Comparison of ENCODE assay signal across 6 cellular contexts in genomic region chr14:22976620-22977433, GRCh38. TPM values are rescaled to one million over a fixed set of nuclear protein-coding genes. Genes with fewer than 3 reads are reported as not detected.
A peak's percentile ranks its signal among the peaks of the same experiment; 100 is the strongest.
DNase-seq lines count a peak whose midpoint lies in the region; ATAC-seq and TF ChIP-seq lines count a peak whose summit lies in the region.

No MANE protein-coding gene starts in this region.

- peak overlapping the region; percentile 53 for H3K9ac ChIP-seq in HUES64 (ENCODE audit: low read depth, low read length)

- H3K36me3 ChIP-seq in HUES64 (ENCODE audit: insufficient read depth, low read length) (peaks cover 70% of the 10 kb centered on the region), osteoblast (ENCODE audit: insufficient read depth, low read length) (peaks cover 51% of the 10 kb centered on the region), gastrocnemius medialis (no peaks in the 10 kb centered on the region)

- peaks cover 22% of the 10 kb centered on the region for H4K20me1 ChIP-seq in osteoblast (ENCODE audit: insufficient read depth, low read length)

- peaks cover 62% of the 10 kb centered on the region for H3K36me3 Mint-ChIP-seq in MCF 10A (ENCODE audit: insufficient read depth, unreplicated experiment)

- peak overlapping the region; percentile 22; the same call in 1 of the 2 replicates for H3K4me3 ChIP-seq in HUES64 (ENCODE audit: low read length)
- H3K4me3 ChIP-seq in osteoblast (ENCODE audit: insufficient read depth, low read length), result peak overlapping the region; percentile 27
- H3K4me3 ChIP-seq in gastrocnemius medialis, result no peak overlapping the region

- intact Hi-C loops in MCF 10A (cut with micrococcal nuclease) (no loop called here), gastrocnemius medialis (cut with DNase I; ENCODE audit: low total_unique reads) (no loop called here)

- WGBS in HUES64, result 71% methylated on average over 6 of the region's 6 CpGs

- DNase-seq in MCF 10A (ENCODE audit: unreplicated experiment), result peak; percentile 84
- DNase-seq in osteoblast (ENCODE audit: insufficient read length, low spot score, missing footprints), result no peak
- no peak for DNase-seq in gastrocnemius medialis

- H3K4me1 ChIP-seq in HUES64 (ENCODE audit: insufficient read depth, low read length) (peaks cover 41% of the 10 kb centered on the region), osteoblast (ENCODE audit: insufficient read depth, low read length) (peaks cover 53% of the 10 kb centered on the region), gastrocnemius medialis (peaks cover 0 to 3% of the 10 kb centered on the region in 2 donors)

- peaks cover 48% of the 10 kb centered on the region for H3K79me2 ChIP-seq in osteoblast (ENCODE audit: insufficient read depth, low read length)

- in situ Hi-C loops in gastrocnemius medialis (cut with MboI; ENCODE audit: low sequenced_read_pairs in 4 of 4), result no loop called here

- H2AFZ ChIP-seq in osteoblast (ENCODE audit: low read length), result no peak overlapping the region

- H3K4me2 ChIP-seq in osteoblast (ENCODE audit: insufficient read depth, low read length), result peak overlapping the region; percentile 63

- CTCF ChIA-PET in MCF 10A (lab: Yijun Ruan, JAX), result interaction anchor here (0.7 to 3.3 kb wide), 15 partner anchors 10 to 246 kb away, joined by 3 to 25 read pairs (median 8); partner anchors contain the start of genes CDH24, HAUS4 and PRMT5

- no peak overlapping the region for H3K4me3 Mint-ChIP-seq in MCF 10A (ENCODE audit: unreplicated experiment)

- no peak for TF ChIP-seq POLR2A in gastrocnemius medialis (IDR thresholded peaks at IDR 0.05)

- H3K4me1 Mint-ChIP-seq in MCF 10A (ENCODE audit: insufficient read depth, unreplicated experiment), result peaks cover 65% of the 10 kb centered on the region

- H3K27ac ChIP-seq in HUES64 (ENCODE audit: low read depth, low read length), result peak overlapping the region; percentile 78
- H3K27ac ChIP-seq in osteoblast (ENCODE audit: low read depth, low read length), result peak overlapping the region; percentile 75
- H3K27ac ChIP-seq in gastrocnemius medialis, result peak overlapping the region in 1 of 4 donors; percentile 38

- H3K9me3 ChIP-seq in HUES64 (ENCODE audit: insufficient read depth, low read depth, low read length) (no peaks in the 10 kb centered on the region), osteoblast (ENCODE audit: low read depth, low read length) (no peaks in the 10 kb centered on the region), gastrocnemius medialis (no peaks in the 10 kb centered on the region)

- peaks cover 9% of the 10 kb centered on the region; the same call in 1 of the 2 replicates for H3K27me3 ChIP-seq in HUES64 (ENCODE audit: insufficient read depth, low read length)
- no peaks in the 10 kb centered on the region for H3K27me3 ChIP-seq in osteoblast (ENCODE audit: insufficient read depth, low read length)
- H3K27me3 ChIP-seq in gastrocnemius medialis, result peaks cover 17 to 19% (median 18%) of the 10 kb centered on the region in 3 donors

- no TSS peak for BruUV-seq in MCF 10A (replicated peaks; lab: Mats Ljungman, UMichigan)

- ATAC-seq in GM21723 (IDR thresholded peaks at IDR 0.05; ENCODE audit: unreplicated experiment) (no peak), HG02884 (IDR thresholded peaks at IDR 0.05; ENCODE audit: unreplicated experiment) (no peak), gastrocnemius medialis (no peak)

- H3K27me3 Mint-ChIP-seq in MCF 10A (ENCODE audit: insufficient read depth, unreplicated experiment), result no peaks in the 10 kb centered on the region

- peak overlapping the region; percentile 91 for H3K27ac Mint-ChIP-seq in MCF 10A (ENCODE audit: low read depth, unreplicated experiment)

- H3K9me3 Mint-ChIP-seq in MCF 10A (ENCODE audit: unreplicated experiment), result no peaks in the 10 kb centered on the region

- POLR2A ChIA-PET in MCF 10A (lab: Yijun Ruan, JAX), result interaction anchor here (0.5 to 12.7 kb wide), 25 partner anchors 10 to 1520 kb away, joined by 3 to 133 read pairs (median 4); partner anchors contain the start of genes ACIN1, C14orf119, CDH24 and HAUS4

- TF ChIP-seq CTCF in MCF 10A (IDR thresholded peaks at IDR 0.05; ENCODE audit: unreplicated experiment) (no peak), osteoblast (IDR thresholded peaks at IDR 0.05; ENCODE audit: extremely low read depth, low read depth, low read length) (no peak), gastrocnemius medialis (IDR thresholded peaks at IDR 0.05 in 4 of 5, conservative IDR thresholded peaks at IDR 0.05 in 1 of 5) (no peak)

RNA-seq across cellular contexts. Expression of gene AJUBA, which starts 5.5 kb away (rescaled TPM):
- polyA plus RNA-seq in HUES64 (2013, experiment 1 of 2), result 21.4 TPM
- polyA plus RNA-seq in HUES64 (2013, experiment 2 of 2), result 22.1 TPM
- total RNA-seq in MCF 10A (2022) (82.1 and 138 TPM in 2 replicates), osteoblast (63.9 and 74.9 TPM in 2 replicates), gastrocnemius medialis (1 to 10 TPM in 2 of 4 donors, under 1 TPM in 2; 0.46 to 5.0 (median 1.9) TPM)

RNA-seq across cellular contexts. Expression of gene HAUS4, which starts 19.9 kb away (rescaled TPM):
- polyA plus RNA-seq in HUES64 (2013, experiment 1 of 2), result 47.1 TPM
- polyA plus RNA-seq in HUES64 (2013, experiment 2 of 2), result 56.2 TPM
- total RNA-seq in MCF 10A (2022) (39.0 and 44.4 TPM in 2 replicates), osteoblast (43.4 and 46.9 TPM in 2 replicates), gastrocnemius medialis (10 to 100 TPM; 12.9 to 34.6 (median 17.1) TPM)

RNA-seq across cellular contexts. Expression of gene C14orf93, which starts 33.1 kb away (rescaled TPM):
- polyA plus RNA-seq in HUES64 (2013, experiment 1 of 2), result 4.4 TPM
- polyA plus RNA-seq in HUES64 (2013, experiment 2 of 2), result 6.1 TPM
- total RNA-seq in MCF 10A (2022), result 6.1 and 7.1 TPM in 2 replicates
- total RNA-seq in osteoblast, result 12.4 and 15.9 TPM in 2 replicates
- total RNA-seq in gastrocnemius medialis, result 10 to 100 TPM in 1 of 4 donors, 1 to 10 TPM in 3; 3.7 to 16.2 (median 6.7) TPM

RNA-seq across cellular contexts. Expression of gene PRMT5, which starts 47.7 kb away (rescaled TPM):
- 121 TPM for polyA plus RNA-seq in HUES64 (2013, experiment 1 of 2)
- polyA plus RNA-seq in HUES64 (2013, experiment 2 of 2), result 103 TPM
- 175 and 201 TPM in 2 replicates for total RNA-seq in MCF 10A (2022)
- total RNA-seq in osteoblast, result 49.2 and 56.3 TPM in 2 replicates
- 10 to 100 TPM; 67.2 to 83.2 (median 78.6) TPM for total RNA-seq in gastrocnemius medialis

RNA-seq across cellular contexts. Expression of gene PSMB5, which starts 57.9 kb away (rescaled TPM):
- 218 TPM for polyA plus RNA-seq in HUES64 (2013, experiment 1 of 2)
- 191 TPM for polyA plus RNA-seq in HUES64 (2013, experiment 2 of 2)
- total RNA-seq in MCF 10A (2022) (162 and 173 TPM in 2 replicates), osteoblast (162 and 164 TPM in 2 replicates), gastrocnemius medialis (100 to 1,000 TPM; 304 to 543 (median 486) TPM)

Comparison
In these comparisons a context has a peak if more than half of its experiments do, and no peak if none do; other contexts are left out.
1. H3K4me3 ChIP-seq: peak in HUES64 (single experiment) and osteoblast (single experiment); none in gastrocnemius medialis (0 of 4).
2. RNA of gene AJUBA, which starts 5.5 kb away (total RNA-seq): 82.1 to 138 TPM in MCF 10A and 63.9 to 74.9 TPM in osteoblast; 0.46 to 5.0 TPM in gastrocnemius medialis; every median in the first group is over 10 times any median in the second.